1 cellular context compared by ENCODE assay signal in genomic region chr2:231961349-231962166, GRCh38.
A peak's percentile ranks its signal among the peaks of the same experiment; 100 is the strongest.
TF ChIP-seq lines count a peak whose summit lies in the region.

DIS3L2 (plus strand) TSS chr2:231961713; CDS start chr2:232014928, 53,215 bp downstream.

TF ChIP-seq in HepG2, 621 proteins besides CTCF, POLR2A, EP300 and RAD21 (continued from another document and continues in another):
- TF ChIP-seq, protein P1, sequence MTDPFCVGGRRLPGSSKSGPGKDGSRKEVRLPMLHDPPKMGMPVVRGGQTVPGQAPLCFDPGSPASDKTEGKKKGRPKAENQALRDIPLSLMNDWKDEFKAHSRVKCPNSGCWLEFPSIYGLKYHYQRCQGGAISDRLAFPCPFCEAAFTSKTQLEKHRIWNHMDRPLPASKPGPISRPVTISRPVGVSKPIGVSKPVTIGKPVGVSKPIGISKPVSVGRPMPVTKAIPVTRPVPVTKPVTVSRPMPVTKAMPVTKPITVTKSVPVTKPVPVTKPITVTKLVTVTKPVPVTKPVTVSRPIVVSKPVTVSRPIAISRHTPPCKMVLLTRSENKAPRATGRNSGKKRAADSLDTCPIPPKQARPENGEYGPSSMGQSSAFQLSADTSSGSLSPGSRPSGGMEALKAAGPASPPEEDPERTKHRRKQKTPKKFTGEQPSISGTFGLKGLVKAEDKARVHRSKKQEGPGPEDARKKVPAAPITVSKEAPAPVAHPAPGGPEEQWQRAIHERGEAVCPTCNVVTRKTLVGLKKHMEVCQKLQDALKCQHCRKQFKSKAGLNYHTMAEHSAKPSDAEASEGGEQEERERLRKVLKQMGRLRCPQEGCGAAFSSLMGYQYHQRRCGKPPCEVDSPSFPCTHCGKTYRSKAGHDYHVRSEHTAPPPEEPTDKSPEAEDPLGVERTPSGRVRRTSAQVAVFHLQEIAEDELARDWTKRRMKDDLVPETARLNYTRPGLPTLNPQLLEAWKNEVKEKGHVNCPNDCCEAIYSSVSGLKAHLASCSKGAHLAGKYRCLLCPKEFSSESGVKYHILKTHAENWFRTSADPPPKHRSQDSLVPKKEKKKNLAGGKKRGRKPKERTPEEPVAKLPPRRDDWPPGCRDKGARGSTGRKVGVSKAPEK (CRISPR knock-in tag; IDR thresholded peaks at IDR 0.05; ENCODE audit: borderline replicate concordance), result no peak
- TF ChIP-seq JUND (CRISPR knock-in tag; IDR thresholded peaks at IDR 0.05) (peak; percentile 84), RFXANK (CRISPR knock-in tag; IDR thresholded peaks at IDR 0.05) (0 out of 2 replicates have a peak, but pooled peaks have one; percentile 56), KMT2A (CRISPR knock-in tag; IDR thresholded peaks at IDR 0.05) (peak; percentile 100), SALL2 (CRISPR knock-in tag; IDR thresholded peaks at IDR 0.05) (peak; percentile 97), HNRNPLL (IDR thresholded peaks at IDR 0.05; ENCODE audit: low read depth, low read length, poor library complexity, severe bottlenecking) (peak; percentile 90), ZNF17 (CRISPR knock-in tag; IDR thresholded peaks at IDR 0.05) (peak; percentile 89), MTF2 (CRISPR knock-in tag; IDR thresholded peaks at IDR 0.05; ENCODE audit: borderline replicate concordance) (peak; percentile 100), ZBTB14 (CRISPR knock-in tag; IDR thresholded peaks at IDR 0.05) (peak; percentile 77), FLYWCH1 (CRISPR knock-in tag; IDR thresholded peaks at IDR 0.05) (0 out of 2 replicates have a peak, but pooled peaks have one; percentile 65), THYN1 (CRISPR knock-in tag; IDR thresholded peaks at IDR 0.05; ENCODE audit: borderline replicate concordance, low read depth) (peak; percentile 68; the same call in 1 of the 2 replicates), DNMT3B (CRISPR knock-in tag; conservative IDR thresholded peaks at IDR 0.05) (no peak; the same call in 1 of the 2 replicates), HMGXB3 (CRISPR knock-in tag; IDR thresholded peaks at IDR 0.05; ENCODE audit: borderline replicate concordance) (no peak; the same call in 1 of the 2 replicates), ZBTB8A (CRISPR knock-in tag; IDR thresholded peaks at IDR 0.05; ENCODE audit: borderline replicate concordance, low read depth) (peak; percentile 61; the same call in 1 of the 2 replicates), TFDP2 (CRISPR knock-in tag; IDR thresholded peaks at IDR 0.05) (peak; percentile 79; the same call in 1 of the 2 replicates), ZNF160 (CRISPR knock-in tag; IDR thresholded peaks at IDR 0.05) (peak; percentile 97; the same call in 1 of the 2 replicates), SRSF1 (optimal IDR thresholded peaks at IDR 0.05; ENCODE audit: low read depth, low read length) (peak; percentile 61), ZNF407 (CRISPR knock-in tag; IDR thresholded peaks at IDR 0.05; ENCODE audit: not compliant biosample characterization) (peak; percentile 90), KLF15 (CRISPR knock-in tag; IDR thresholded peaks at IDR 0.05; ENCODE audit: borderline replicate concordance) (no peak; the same call in 1 of the 2 replicates), ATF7-NPFF (CRISPR knock-in tag; IDR thresholded peaks at IDR 0.05; ENCODE audit: low read depth) (peak; percentile 96), TFAP4 (IDR thresholded peaks at IDR 0.05; ENCODE audit: borderline replicate concordance, low read depth) (peak; percentile 46; the same call in 1 of the 2 replicates), U2AF2 (IDR thresholded peaks at IDR 0.05; ENCODE audit: low read depth, low read length) (no peak), ZNF335 (CRISPR knock-in tag; IDR thresholded peaks at IDR 0.05) (peak; percentile 88)
- TF ChIP-seq, protein P2, sequence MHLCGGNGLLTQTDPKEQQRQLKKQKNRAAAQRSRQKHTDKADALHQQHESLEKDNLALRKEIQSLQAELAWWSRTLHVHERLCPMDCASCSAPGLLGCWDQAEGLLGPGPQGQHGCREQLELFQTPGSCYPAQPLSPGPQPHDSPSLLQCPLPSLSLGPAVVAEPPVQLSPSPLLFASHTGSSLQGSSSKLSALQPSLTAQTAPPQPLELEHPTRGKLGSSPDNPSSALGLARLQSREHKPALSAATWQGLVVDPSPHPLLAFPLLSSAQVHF (CRISPR knock-in tag; IDR thresholded peaks at IDR 0.05), result peak; percentile 82; the same call in 1 of the 2 replicates
- TF ChIP-seq, protein P3, sequence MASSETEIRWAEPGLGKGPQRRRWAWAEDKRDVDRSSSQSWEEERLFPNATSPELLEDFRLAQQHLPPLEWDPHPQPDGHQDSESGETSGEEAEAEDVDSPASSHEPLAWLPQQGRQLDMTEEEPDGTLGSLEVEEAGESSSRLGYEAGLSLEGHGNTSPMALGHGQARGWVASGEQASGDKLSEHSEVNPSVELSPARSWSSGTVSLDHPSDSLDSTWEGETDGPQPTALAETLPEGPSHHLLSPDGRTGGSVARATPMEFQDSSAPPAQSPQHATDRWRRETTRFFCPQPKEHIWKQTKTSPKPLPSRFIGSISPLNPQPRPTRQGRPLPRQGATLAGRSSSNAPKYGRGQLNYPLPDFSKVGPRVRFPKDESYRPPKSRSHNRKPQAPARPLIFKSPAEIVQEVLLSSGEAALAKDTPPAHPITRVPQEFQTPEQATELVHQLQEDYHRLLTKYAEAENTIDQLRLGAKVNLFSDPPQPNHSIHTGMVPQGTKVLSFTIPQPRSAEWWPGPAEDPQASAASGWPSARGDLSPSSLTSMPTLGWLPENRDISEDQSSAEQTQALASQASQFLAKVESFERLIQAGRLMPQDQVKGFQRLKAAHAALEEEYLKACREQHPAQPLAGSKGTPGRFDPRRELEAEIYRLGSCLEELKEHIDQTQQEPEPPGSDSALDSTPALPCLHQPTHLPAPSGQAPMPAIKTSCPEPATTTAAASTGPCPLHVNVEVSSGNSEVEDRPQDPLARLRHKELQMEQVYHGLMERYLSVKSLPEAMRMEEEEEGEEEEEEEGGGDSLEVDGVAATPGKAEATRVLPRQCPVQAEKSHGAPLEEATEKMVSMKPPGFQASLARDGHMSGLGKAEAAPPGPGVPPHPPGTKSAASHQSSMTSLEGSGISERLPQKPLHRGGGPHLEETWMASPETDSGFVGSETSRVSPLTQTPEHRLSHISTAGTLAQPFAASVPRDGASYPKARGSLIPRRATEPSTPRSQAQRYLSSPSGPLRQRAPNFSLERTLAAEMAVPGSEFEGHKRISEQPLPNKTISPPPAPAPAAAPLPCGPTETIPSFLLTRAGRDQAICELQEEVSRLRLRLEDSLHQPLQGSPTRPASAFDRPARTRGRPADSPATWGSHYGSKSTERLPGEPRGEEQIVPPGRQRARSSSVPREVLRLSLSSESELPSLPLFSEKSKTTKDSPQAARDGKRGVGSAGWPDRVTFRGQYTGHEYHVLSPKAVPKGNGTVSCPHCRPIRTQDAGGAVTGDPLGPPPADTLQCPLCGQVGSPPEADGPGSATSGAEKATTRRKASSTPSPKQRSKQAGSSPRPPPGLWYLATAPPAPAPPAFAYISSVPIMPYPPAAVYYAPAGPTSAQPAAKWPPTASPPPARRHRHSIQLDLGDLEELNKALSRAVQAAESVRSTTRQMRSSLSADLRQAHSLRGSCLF (CRISPR knock-in tag; IDR thresholded peaks at IDR 0.05; ENCODE audit: borderline replicate concordance), result no peak; the same call in 1 of the 2 replicates
